ENCODE assay signal across 8 cellular contexts in the genomic region with DNA sequence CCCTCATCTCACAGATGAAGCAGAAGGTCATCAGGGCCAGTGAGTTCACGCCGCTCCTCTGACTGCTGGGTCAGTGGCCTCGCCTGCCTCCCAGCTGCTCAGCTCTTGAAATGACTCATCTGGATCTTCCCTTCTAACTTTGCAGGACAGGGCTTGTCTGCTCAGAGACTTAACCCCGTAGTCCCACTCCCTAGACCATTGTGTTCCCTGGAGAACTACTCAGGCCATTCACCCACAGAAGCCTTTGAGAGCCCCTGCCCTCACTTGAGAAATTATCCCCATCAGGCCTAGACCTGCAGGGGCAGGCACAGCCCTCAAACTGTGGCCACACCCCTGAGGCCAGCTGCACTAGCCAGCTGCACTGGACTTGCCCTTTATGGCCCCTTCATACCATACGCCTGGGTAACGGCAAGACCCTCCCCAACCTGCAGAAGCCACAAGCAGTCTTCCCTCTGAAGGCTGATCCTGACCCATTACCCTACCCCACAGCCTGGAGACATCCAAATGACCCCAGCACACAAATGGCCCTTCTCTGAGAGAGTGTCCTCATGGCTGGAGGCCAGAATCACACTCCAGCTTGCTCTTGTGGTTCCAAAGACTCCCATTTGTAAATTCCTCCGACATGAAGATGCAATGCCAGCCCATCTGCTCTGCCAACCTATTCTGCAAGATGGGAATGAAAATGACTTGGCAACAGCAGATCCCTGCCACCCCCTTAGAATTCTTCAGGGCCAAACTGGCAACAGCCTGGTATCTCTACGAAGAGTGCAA. TPM values are rescaled to one million over a fixed set of nuclear protein-coding genes. Genes with fewer than 3 reads are reported as not detected.
A peak's percentile ranks its signal among the peaks of the same experiment; 100 is the strongest.
DNase-seq lines count a peak whose midpoint lies in the region; ATAC-seq, FAIRE-seq and TF ChIP-seq lines count a peak whose summit lies in the region.

No MANE protein-coding gene starts in this region.

- peaks cover 28% of the 10 kb centered on the region for H3K4me1 ChIP-seq in adipocyte (ENCODE audit: control insufficient read depth, insufficient read depth, low read length)

- no peaks in the 10 kb centered on the region for H3K27me3 ChIP-seq in adipocyte (replicated peaks; ENCODE audit: control insufficient read depth, insufficient read depth, low read length)

- no peak for DNase-seq in GM12892 (ENCODE audit: insufficient read length)
- DNase-seq in adipocyte (ENCODE audit: low read depth), result peak; percentile 42
- peak; percentile 6 for DNase-seq in kidney glomerular epithelial cell (lab: John Stamatoyannopoulos, UW)
- no peak for DNase-seq in OCI-M1 (lab: John Stamatoyannopoulos, UW)
- no peak for DNase-seq in mucosa of gallbladder (ENCODE audit: low spot score)
- DNase-seq in DMS114 treated with DMSO at 0.1 percent for 48 hours (lab: John Stamatoyannopoulos, UW; ENCODE audit: unreplicated experiment), result no peak

- no peak for TF ChIP-seq POLR2A in GM12892 (IDR thresholded peaks at IDR 0.05; ENCODE audit: low read depth, low read length)

- no peaks in the 10 kb centered on the region for H3K36me3 ChIP-seq in adipocyte (ENCODE audit: control insufficient read depth, insufficient read depth, low read length, severe bottlenecking)

- no peaks in the 10 kb centered on the region for H3K9me3 ChIP-seq in adipocyte (ENCODE audit: control insufficient read depth, low read length)

- no peak overlapping the region for H3K9ac ChIP-seq in adipocyte (ENCODE audit: low read length)

- peak; percentile 69 for ATAC-seq in HG02759 (IDR thresholded peaks at IDR 0.05; ENCODE audit: unreplicated experiment)
- ATAC-seq in GM21367 (IDR thresholded peaks at IDR 0.05; ENCODE audit: unreplicated experiment), result no peak

- FAIRE-seq in GM12892 (lab: Jason Lieb, UNC), result peak; percentile 24

- H3K4me3 ChIP-seq in adipocyte (ENCODE audit: low read length), result no peak overlapping the region

RNA-seq across cellular contexts. Expression of gene RCSD1, which starts 33.2 kb away (rescaled TPM):
- polyA plus RNA-seq in GM12892 (2012; ENCODE audit: missing spikeins), result 68.5 TPM
- total RNA-seq in mucosa of gallbladder, result 18.4 TPM

RNA-seq across cellular contexts. Expression of gene MPZL1, which starts 58.6 kb away (rescaled TPM):
- 31.9 TPM for polyA plus RNA-seq in GM12892 (2012; ENCODE audit: missing spikeins)
- total RNA-seq in mucosa of gallbladder, result 137 TPM

Comparison
In these comparisons a context has a peak if more than half of its experiments do, and no peak if none do; other contexts are left out.
1. DNase-seq: peak in adipocyte (single experiment) and kidney glomerular epithelial cell (single experiment); none in GM12892 (single experiment), OCI-M1 (single experiment), mucosa of gallbladder (single experiment) and DMS114 treated with DMSO at 0.1 percent for 48 hours (single experiment).